Comparison of ENCODE assay signal across 8 cellular contexts in genomic region chr17:18217412-18218015, GRCh38. TPM values are rescaled to one million over a fixed set of nuclear protein-coding genes. Genes with fewer than 3 reads are reported as not detected.
DNase-seq lines count a peak whose midpoint lies in the region; ATAC-seq and TF ChIP-seq lines count a peak whose summit lies in the region.

No MANE protein-coding gene starts in this region.

- CTCF ChIA-PET in CD8-positive, alpha-beta T cell (lab: Charles Lee), result interaction anchor here (0.6 to 4.5 kb wide), 10 partner anchors 10 to 415 kb away, joined by 3 to 25 read pairs (median 6); no protein-coding TSS in a partner anchor

- no peak overlapping the region for H3K4me3 Mint-ChIP-seq in CD8-positive, alpha-beta T cell

- peaks cover under 1% of the 10 kb centered on the region for H3K36me3 Mint-ChIP-seq in CD8-positive, alpha-beta T cell

- H3K4me1 ChIP-seq in CD8-positive, alpha-beta T cell (ENCODE audit: insufficient read depth, low read length), result no peaks in the 10 kb centered on the region
- H3K4me1 ChIP-seq in thoracic aorta (ENCODE audit: control insufficient read depth in 1 of 2, low read depth in 2 of 2), result peaks cover 0 to 16% of the 10 kb centered on the region in 2 donors

- no peak overlapping the region for H3K4me3 ChIP-seq in CD8-positive, alpha-beta T cell (ENCODE audit: low read depth, low read length)
- H3K4me3 ChIP-seq in fibroblast of villous mesenchyme (ENCODE audit: low read depth, low read length) (no peak overlapping the region), thoracic aorta (no peak overlapping the region)

- H3K9me3 Mint-ChIP-seq in CD8-positive, alpha-beta T cell, result no peaks in the 10 kb centered on the region

- DNase-seq in CD8-positive, alpha-beta T cell, result peak; percentile 55 to 78 (median 65)
- peak; percentile 59 for DNase-seq in RKO (ENCODE audit: low spot score)
- DNase-seq in activated T-helper 1 cell treated with anti-CD3 and anti-CD28 coated beads, Interleukin-2, amount 50 U/mL, for 16 hours (ENCODE audit: low read depth in 1 of 2, low spot score in 1 of 2), result peak; percentile 46 to 52
- peak; percentile 58 for DNase-seq in fibroblast of villous mesenchyme (ENCODE audit: low read depth)
- DNase-seq in nucleus accumbens (lab: John Stamatoyannopoulos, UW), result peak in 46 of 56 donors; percentile 16 to 87 (median 49)
- no peak for DNase-seq in thoracic aorta (ENCODE audit: low spot score)
- no peak for DNase-seq in NCI-H2107 treated with DMSO at 0.1 percent for 48 hours (lab: John Stamatoyannopoulos, UW; ENCODE audit: unreplicated experiment)

- H3K4me1 Mint-ChIP-seq in CD8-positive, alpha-beta T cell (ENCODE audit: low read depth), result peaks cover 1% of the 10 kb centered on the region

- intact Hi-C loops in CD8-positive, alpha-beta T cell (cut with DNase I, micrococcal nuclease), result loop anchor here (1.0 to 10.0 kb wide), 3 partner anchors 76 to 347 kb away; no protein-coding TSS in a partner anchor

- H3K9me3 ChIP-seq in CD8-positive, alpha-beta T cell (ENCODE audit: low read length), result no peaks in the 10 kb centered on the region
- H3K9me3 ChIP-seq in thoracic aorta, result no peaks in the 10 kb centered on the region

- peak; percentile 74 for TF ChIP-seq CTCF in CD8-positive, alpha-beta T cell (IDR thresholded peaks at IDR 0.05)
- TF ChIP-seq CTCF in fibroblast of villous mesenchyme (IDR thresholded peaks at IDR 0.05; ENCODE audit: insufficient read depth, low read depth, low read length) (peak; percentile 98), thoracic aorta (IDR thresholded peaks at IDR 0.05) (peak; percentile 88)

- H3K27me3 ChIP-seq in CD8-positive, alpha-beta T cell (ENCODE audit: insufficient read depth, low read length), result no peaks in the 10 kb centered on the region
- no peaks in the 10 kb centered on the region for H3K27me3 ChIP-seq in thoracic aorta (replicated peaks; ENCODE audit: insufficient read depth)

- H3K27me3 Mint-ChIP-seq in CD8-positive, alpha-beta T cell (ENCODE audit: low read depth), result no peaks in the 10 kb centered on the region

- H3K27ac Mint-ChIP-seq in CD8-positive, alpha-beta T cell, result no peak overlapping the region

- H3K36me3 ChIP-seq in CD8-positive, alpha-beta T cell (ENCODE audit: insufficient read depth, low read length), result no peaks in the 10 kb centered on the region
- no peaks in the 10 kb centered on the region for H3K36me3 ChIP-seq in thoracic aorta

- no peak overlapping the region for H3K27ac ChIP-seq in CD8-positive, alpha-beta T cell (ENCODE audit: low read depth, low read length)
- H3K27ac ChIP-seq in thoracic aorta, result no peak overlapping the region

- POLR2A ChIA-PET in CD8-positive, alpha-beta T cell (lab: Charles Lee), result no interaction called here

- peak; percentile 98 for ATAC-seq in CD8-positive, alpha-beta T cell
- ATAC-seq in HG03354 (IDR thresholded peaks at IDR 0.05; ENCODE audit: poor library complexity, severe bottlenecking, unreplicated experiment), result peak; percentile 62
- ATAC-seq in thoracic aorta (ENCODE audit: insufficient number of reproducible peaks, low FRiP score, low read depth), result no peak

RNA-seq across cellular contexts. Expression of gene LLGL1, which starts 7.9 kb away (rescaled TPM):
- 10 to 100 TPM; 12.5 TPM for total RNA-seq in CD8-positive, alpha-beta T cell
- 44.0 and 49.3 TPM in 2 replicates for total RNA-seq in fibroblast of villous mesenchyme
- total RNA-seq in thoracic aorta, result 10 to 100 TPM; 17.1 to 30.3 TPM

RNA-seq across cellular contexts. Expression of gene ALKBH5, which starts 33.9 kb away (rescaled TPM):
- 100 to 1,000 TPM; 138 to 141 TPM for total RNA-seq in CD8-positive, alpha-beta T cell
- 113 and 144 TPM in 2 replicates for total RNA-seq in fibroblast of villous mesenchyme
- total RNA-seq in thoracic aorta, result 100 to 1,000 TPM in 1 of 2 donors, 10 to 100 TPM in 1; 89.6 to 105 TPM

RNA-seq across cellular contexts. Expression of gene FLII, which starts 41.0 kb away (rescaled TPM):
- total RNA-seq in CD8-positive, alpha-beta T cell, result 100 to 1,000 TPM; 220 to 225 TPM
- total RNA-seq in fibroblast of villous mesenchyme (205 and 244 TPM in 2 replicates), thoracic aorta (100 to 1,000 TPM; 309 to 312 TPM)

RNA-seq across cellular contexts. Expression of gene MIEF2, which starts 42.9 kb away (rescaled TPM):
- 10 to 100 TPM in 1 of 2 experiments, 1 to 10 TPM in 1; 9.6 to 11.0 TPM for total RNA-seq in CD8-positive, alpha-beta T cell
- total RNA-seq in fibroblast of villous mesenchyme, result 16.4 and 18.4 TPM in 2 replicates
- 10 to 100 TPM; 31.7 to 33.8 TPM for total RNA-seq in thoracic aorta

Comparison
In these comparisons a context has a peak if more than half of its experiments do, and no peak if none do; other contexts are left out.
1. DNase-seq: peak in CD8-positive, alpha-beta T cell (7 of 7), RKO (single experiment), activated T-helper 1 cell treated with anti-CD3 and anti-CD28 coated beads, Interleukin-2, amount 50 U/mL, for 16 hours (2 of 2), fibroblast of villous mesenchyme (single experiment) and nucleus accumbens (46 of 56); none in thoracic aorta (single experiment) and NCI-H2107 treated with DMSO at 0.1 percent for 48 hours (single experiment).
2. Peak in every context shown above with its lines, with median percentiles within 50 percentile points of each other: CTCF ChIP-seq.